In the genomic region with DNA sequence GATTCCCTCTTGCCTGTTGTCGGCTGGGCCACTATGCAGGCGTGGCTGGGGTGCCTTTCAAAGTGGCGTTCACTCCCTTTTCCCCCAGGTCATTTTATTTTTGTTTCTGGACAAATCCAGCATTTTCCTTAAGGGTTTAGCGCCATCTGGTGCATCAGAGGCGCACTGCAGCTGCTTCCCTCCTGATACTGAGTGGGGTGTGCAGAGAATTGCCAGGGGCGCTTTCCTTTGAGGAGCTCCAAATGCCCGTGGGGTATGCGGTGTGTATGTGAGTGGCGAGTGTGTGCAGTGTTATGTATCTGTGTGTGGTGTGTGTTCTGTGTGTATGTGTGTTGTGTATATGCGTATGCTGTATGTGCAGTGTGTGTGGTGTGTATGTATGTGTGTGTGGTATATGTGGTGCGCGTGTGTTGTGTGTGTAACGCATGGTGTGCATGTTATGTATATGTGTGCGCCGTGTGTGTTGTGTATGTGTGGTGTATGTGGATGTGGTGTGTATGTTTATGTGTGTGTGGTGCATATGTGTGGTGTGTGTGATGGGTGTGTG, we compare ENCODE assay signal across 8 cellular contexts.
DNase-seq lines count a peak whose midpoint lies in the region; ATAC-seq, FAIRE-seq and TF ChIP-seq lines count a peak whose summit lies in the region.

No MANE protein-coding gene starts in this region.

- H3K27me3 Mint-ChIP-seq in activated T-helper 2 cell treated with anti-CD3 and anti-CD28 coated beads, Interferon-gamma antibody, Interleukin-2, Interleukin-4, amounts not matched to agents 10 μg/mL and 5 μg/mL and 100 μg/mL, durations not matched to agents 14 hours and 24 hours and 36 hours (ENCODE audit: low read depth), result no peaks in the 10 kb centered on the region

- in situ Hi-C loops in Panc1 (cut with HindIII; ENCODE audit: low pct_unique_long_range_greater_than_20kb, low sequenced_read_pairs), result no loop called here

- intact Hi-C loops in Panc1 (cut with micrococcal nuclease; ENCODE audit: unreplicated experiment), result loop anchor here (1.0 to 5.0 kb wide), 6 partner anchors 102 to 639 kb away; a partner anchor contains a TSS
- intact Hi-C loops in activated T-helper 2 cell treated with anti-CD3 and anti-CD28 coated beads, Interferon-gamma antibody, Interleukin-2, Interleukin-4, amounts not matched to agents 10 μg/mL and 5 μg/mL and 100 μg/mL, durations not matched to agents 14 hours and 24 hours and 36 hours (cut with micrococcal nuclease), result loop anchor here (1.0 to 5.0 kb wide), 5 partner anchors 222 to 641 kb away; a partner anchor contains a TSS
- intact Hi-C loops in ovary (cut with DNase I), result loop anchor here (2.0 to 10.0 kb wide), 7 partner anchors 219 to 859 kb away; a partner anchor contains a TSS

- H3K9me3 Mint-ChIP-seq in activated T-helper 2 cell treated with anti-CD3 and anti-CD28 coated beads, Interferon-gamma antibody, Interleukin-2, Interleukin-4, amounts not matched to agents 10 μg/mL and 5 μg/mL and 100 μg/mL, durations not matched to agents 14 hours and 24 hours and 36 hours, result no peaks in the 10 kb centered on the region

- H3K4me1 Mint-ChIP-seq in activated T-helper 2 cell treated with anti-CD3 and anti-CD28 coated beads, Interferon-gamma antibody, Interleukin-2, Interleukin-4, amounts not matched to agents 10 μg/mL and 5 μg/mL and 100 μg/mL, durations not matched to agents 14 hours and 24 hours and 36 hours (ENCODE audit: low read depth), result peaks cover 1% of the 10 kb centered on the region

- TF ChIP-seq CTCF in GM12873 (IDR thresholded peaks at IDR 0.05; ENCODE audit: insufficient read depth, low read depth, low read length, missing control alignments) (peak; percentile 91), Panc1 (IDR thresholded peaks at IDR 0.05) (peak; percentile 95), ovary (IDR thresholded peaks at IDR 0.05) (peak; percentile 88 to 90 (median 89)), upper lobe of left lung (IDR thresholded peaks at IDR 0.05) (peak; percentile 83 to 96 (median 90))

- no peaks in the 10 kb centered on the region for H3K27me3 ChIP-seq in Panc1 (ENCODE audit: control insufficient read depth, insufficient read depth, low read length)
- H3K27me3 ChIP-seq in ovary, result no peaks in the 10 kb centered on the region
- no peaks in the 10 kb centered on the region for H3K27me3 ChIP-seq in upper lobe of left lung

- peaks cover 5% of the 10 kb centered on the region; the same call in 1 of the 2 replicates for H3K4me1 ChIP-seq in Panc1 (ENCODE audit: control insufficient read depth, insufficient read depth, low read length)
- H3K4me1 ChIP-seq in ovary (ENCODE audit: insufficient read depth), result no peaks in the 10 kb centered on the region
- H3K4me1 ChIP-seq in upper lobe of left lung, result peaks cover 9 to 16% (median 11%) of the 10 kb centered on the region in 4 donors

- H3K4me3 ChIP-seq in Panc1 (ENCODE audit: low read depth in 2 of 2, low read length in 2 of 2) (no peak overlapping the region), ovary (no peak overlapping the region), upper lobe of left lung (no peak overlapping the region)

- H3K27ac Mint-ChIP-seq in activated T-helper 2 cell treated with anti-CD3 and anti-CD28 coated beads, Interferon-gamma antibody, Interleukin-2, Interleukin-4, amounts not matched to agents 10 μg/mL and 5 μg/mL and 100 μg/mL, durations not matched to agents 14 hours and 24 hours and 36 hours, result no peak overlapping the region

- H3K36me3 Mint-ChIP-seq in activated T-helper 2 cell treated with anti-CD3 and anti-CD28 coated beads, Interferon-gamma antibody, Interleukin-2, Interleukin-4, amounts not matched to agents 10 μg/mL and 5 μg/mL and 100 μg/mL, durations not matched to agents 14 hours and 24 hours and 36 hours (ENCODE audit: low read depth), result no peaks in the 10 kb centered on the region

- H3K27ac ChIP-seq in Panc1 (ENCODE audit: low read length) (no peak overlapping the region), ovary (no peak overlapping the region), upper lobe of left lung (no peak overlapping the region)

- FAIRE-seq in frontal cortex (lab: Jason Lieb, UNC), result no peak

- DNase-seq in 8988T, result peak; percentile 31
- DNase-seq in HS-27A (ENCODE audit: low read depth), result peak; percentile 19
- DNase-seq in Panc1 (ENCODE audit: low read depth, low spot score), result peak; percentile 54
- peak; percentile 33 for DNase-seq in activated T-helper 2 cell treated with anti-CD3 and anti-CD28 coated beads, Interferon-gamma antibody, Interleukin-2, Interleukin-4, amounts not matched to agents 10 μg/mL and 5 μg/mL and 100 μg/mL, durations not matched to agents 14 hours and 24 hours and 36 hours (ENCODE audit: low spot score)
- DNase-seq in frontal cortex (ENCODE audit: low spot score in 2 of 2), result peak; percentile 53 to 63
- peak; percentile 54 to 84 (median 79) for DNase-seq in ovary
- DNase-seq in upper lobe of left lung, result peak in 1 of 2 donors; percentile 51

- POLR2A ChIA-PET in Panc1 (lab: Charles Lee), result no interaction called here

- no peak overlapping the region for H3K4me3 Mint-ChIP-seq in activated T-helper 2 cell treated with anti-CD3 and anti-CD28 coated beads, Interferon-gamma antibody, Interleukin-2, Interleukin-4, amounts not matched to agents 10 μg/mL and 5 μg/mL and 100 μg/mL, durations not matched to agents 14 hours and 24 hours and 36 hours (ENCODE audit: low read depth)

- H3K36me3 ChIP-seq in Panc1 (ENCODE audit: control insufficient read depth, insufficient read depth, low read length), result no peaks in the 10 kb centered on the region
- H3K36me3 ChIP-seq in ovary, result no peaks in the 10 kb centered on the region
- H3K36me3 ChIP-seq in upper lobe of left lung, result no peaks in the 10 kb centered on the region

- BruUV-seq in Panc1 (replicated peaks; lab: Mats Ljungman, UMichigan), result no TSS peak

- TF ChIP-seq EP300 in ovary (IDR thresholded peaks at IDR 0.05), result no peak
- TF ChIP-seq EP300 in upper lobe of left lung (IDR thresholded peaks at IDR 0.05), result no peak

- WGBS in ovary, 3 donors, result 29 to 34% (median 29%) methylated on average over 15 of the region's 15 CpGs
- WGBS in upper lobe of left lung, 2 donors, result 35 to 40% methylated on average over 14 to 15 of the region's 15 CpGs

- no peaks in the 10 kb centered on the region for H3K9me3 ChIP-seq in Panc1 (ENCODE audit: control insufficient read depth, insufficient read depth, low read depth, low read length)
- H3K9me3 ChIP-seq in ovary, result no peaks in the 10 kb centered on the region
- H3K9me3 ChIP-seq in upper lobe of left lung, result no peaks in the 10 kb centered on the region

- CTCF ChIA-PET in Panc1 (lab: Charles Lee), result interaction anchor here (0.6 to 1.9 kb wide), 9 partner anchors 18 to 439 kb away, joined by 3 to 8 read pairs (median 3); no protein-coding TSS in a partner anchor

- peak; percentile 72 for ATAC-seq in Panc1
- ATAC-seq in upper lobe of left lung (ENCODE audit: low FRiP score in 2 of 2), result peak; percentile 49 to 65

- TF ChIP-seq POLR2A in ovary (IDR thresholded peaks at IDR 0.05) (no peak), upper lobe of left lung (IDR thresholded peaks at IDR 0.05) (peak in 1 of 4 donors; percentile 12)
